26 cellular contexts compared by ENCODE assay signal in genomic region chr4:112908511-112908910, GRCh38.
A peak's percentile ranks its signal among the peaks of the same experiment; 100 is the strongest.
DNase-seq lines count a peak whose midpoint lies in the region; ATAC-seq, FAIRE-seq and TF ChIP-seq lines count a peak whose summit lies in the region.
"Had no signal": no experiment of that assay in that cellular context is flagged by ENCODE, and none has a peak within 500 bp of the region (broad histone marks: within the 10 kb centered on the region; RNA-seq: fewer than 3 reads in every experiment).

No MANE protein-coding gene starts in this region.

- POLR2A ChIA-PET in endothelial cell of umbilical vein (lab: Charles Lee), result no interaction called here

- no peak overlapping the region for H4K91ac ChIP-seq in neuronal stem cell (ENCODE audit: low read depth, low read length, poor library complexity)

- no CpG with 5 or more reads among the region's 1 CpG for WGBS in neuronal stem cell (ENCODE audit: extremely low coverage in 2 of 2, insufficient read length in 2 of 2, insufficient replicate concordance in 1 of 2), 2 donors

- H3K23ac ChIP-seq in neuronal stem cell (ENCODE audit: low read depth, low read length, poor library complexity), result no peak overlapping the region

- in situ Hi-C loops in brain microvascular endothelial cell (cut with HindIII; ENCODE audit: low pct_ligation_motif_present, low sequenced_read_pairs), result no loop called here

- no TSS peak for BruUV-seq in endothelial cell of umbilical vein (replicated peaks; lab: Mats Ljungman, UMichigan)

- no peak for TF ChIP-seq CTCF in GM23338 (conservative IDR thresholded peaks at IDR 0.05; ENCODE audit: low read depth in 2 of 2)
- no peak for TF ChIP-seq CTCF in endothelial cell of umbilical vein (IDR thresholded peaks at IDR 0.05; ENCODE audit: extremely low read depth in 1 of 2, insufficient read depth in 1 of 2, low read depth in 1 of 2, low read length in 2 of 2)
- TF ChIP-seq CTCF in brain microvascular endothelial cell (IDR thresholded peaks at IDR 0.05; ENCODE audit: low read depth, low read length, missing control alignments), result no peak

- H2BK5ac ChIP-seq in neuronal stem cell (ENCODE audit: low read length), result no peak overlapping the region

- no peaks in the 10 kb centered on the region for H3K9me1 ChIP-seq in endothelial cell of umbilical vein (replicated peaks; ENCODE audit: control insufficient read depth, extremely low read depth, insufficient read depth, low read length)

- H3K4me2 ChIP-seq in GM23338, result no peak overlapping the region
- H3K4me2 ChIP-seq in endothelial cell of umbilical vein (ENCODE audit: insufficient read depth, low read length), result no peak overlapping the region
- H3K4me2 ChIP-seq in neuronal stem cell (ENCODE audit: insufficient read depth, low read length, poor library complexity, severe bottlenecking), result no peak overlapping the region
- H3K4me2 ChIP-seq: KMS-11 had no signal

- H2BK120ac ChIP-seq in neuronal stem cell (ENCODE audit: low read depth, low read length), result no peak overlapping the region

- TF ChIP-seq POLR2A in endothelial cell of umbilical vein (IDR thresholded peaks at IDR 0.05; ENCODE audit: low read depth, low read length), result no peak

- no peak overlapping the region for H2BK12ac ChIP-seq in neuronal stem cell (ENCODE audit: low read length)

- H3K79me2 ChIP-seq in GM23338 (replicated peaks; ENCODE audit: insufficient read depth), result no peaks in the 10 kb centered on the region
- no peaks in the 10 kb centered on the region for H3K79me2 ChIP-seq in endothelial cell of umbilical vein (ENCODE audit: control insufficient read depth, insufficient read depth, low read length)

- no peak overlapping the region for H3K18ac ChIP-seq in neuronal stem cell (ENCODE audit: low read length)

- H3F3A ChIP-seq in GM23338 (replicated peaks; ENCODE audit: low read depth), result no peaks in the 10 kb centered on the region

- H3K4me3 Mint-ChIP-seq in GM23338, result no peak overlapping the region
- H3K4me3 Mint-ChIP-seq: activated B cell treated with CpG ODN at 0.5 μM for 24 hours; activated CD4-positive, alpha-beta memory T cell treated with anti-CD3 and anti-CD28 coated beads for 36 hours; activated naive CD8-positive, alpha-beta T cell; CD4-positive, alpha-beta T cell; type B pancreatic cell had no signal

- no peak overlapping the region for H3K27ac Mint-ChIP-seq in GM23338
- H3K27ac Mint-ChIP-seq: activated B cell treated with CpG ODN at 0.5 μM for 24 hours; activated CD4-positive, alpha-beta memory T cell treated with anti-CD3 and anti-CD28 coated beads for 36 hours; activated naive CD8-positive, alpha-beta T cell; activated T-helper 2 cell treated with anti-CD3 and anti-CD28 coated beads, Interferon-gamma antibody, Interleukin-2, Interleukin-4, amounts not matched to agents 10 μg/mL and 5 μg/mL and 100 μg/mL, durations not matched to agents 14 hours and 24 hours and 36 hours; CD4-positive, alpha-beta T cell; type B pancreatic cell had no signal

- no peaks in the 10 kb centered on the region for H3K27me3 ChIP-seq in GM23338 (ENCODE audit: insufficient read depth)
- H3K27me3 ChIP-seq in endothelial cell of umbilical vein (ENCODE audit: control insufficient read depth in 2 of 2, insufficient read depth in 2 of 2, low read length in 2 of 2), result no peaks in the 10 kb centered on the region
- H3K27me3 ChIP-seq in neuronal stem cell (ENCODE audit: control insufficient read depth in 3 of 3, insufficient read depth in 3 of 3, low read depth in 1 of 3, low read length in 3 of 3), result no peaks in the 10 kb centered on the region
- H3K27me3 ChIP-seq in brain microvascular endothelial cell (replicated peaks), result no peaks in the 10 kb centered on the region
- H3K27me3 ChIP-seq: ascending aorta had no signal

- H4K8ac ChIP-seq in neuronal stem cell (ENCODE audit: low read depth, low read length), result no peak overlapping the region

- H3K4ac ChIP-seq in neuronal stem cell (ENCODE audit: low read length), result no peak overlapping the region

- H3K9me3 ChIP-seq in endothelial cell of umbilical vein (replicated peaks; ENCODE audit: control insufficient read depth, insufficient read depth, low read length) (no peaks in the 10 kb centered on the region), neuronal stem cell (replicated peaks in 1 of 2; ENCODE audit: control insufficient read depth in 2 of 2, insufficient read depth in 1 of 2, low read depth in 1 of 2, low read length in 2 of 2) (no peaks in the 10 kb centered on the region)
- H3K9me3 ChIP-seq: ascending aorta, neutrophil had no signal

- DNase-seq in GM23338 (ENCODE audit: low spot score) (peak; percentile 26), NCI-H69 (lab: John Stamatoyannopoulos, UW) (peak; percentile 9), endothelial cell of umbilical vein (ENCODE audit: low read depth, low spot score) (no peak), neuronal stem cell (ENCODE audit: low spot score) (no peak), brain microvascular endothelial cell (no peak), HuH-7.5 (ENCODE audit: low spot score) (no peak)
- DNase-seq: activated B cell treated with CpG ODN at 0.5 μM for 24 hours; activated CD4-positive, alpha-beta memory T cell treated with anti-CD3 and anti-CD28 coated beads for 36 hours; CD4-positive, alpha-beta T cell; effector CD4-positive, alpha-beta T cell; GOT3; NCI-H1048; NCI-H2081; NCI-H345; stimulated activated CD4-positive, alpha-beta T cell treated with anti-CD3 and anti-CD28 coated beads, Interleukin-2, amount 100 ng/mL, for 24 hours had no signal

- no peaks in the 10 kb centered on the region for H3K9me2 ChIP-seq in GM23338 (ENCODE audit: insufficient read depth)

- H3K36me3 ChIP-seq in GM23338 (ENCODE audit: insufficient read depth) (no peaks in the 10 kb centered on the region), endothelial cell of umbilical vein (ENCODE audit: control insufficient read depth in 2 of 2, extremely low read depth in 1 of 2, insufficient read depth in 2 of 2, low read length in 2 of 2) (no peaks in the 10 kb centered on the region), neuronal stem cell (replicated peaks in 1 of 2; ENCODE audit: control insufficient read depth in 2 of 2, insufficient read depth in 2 of 2, low read length in 2 of 2) (peaks cover 0 to 2% of the 10 kb centered on the region in 2 donors), brain microvascular endothelial cell (replicated peaks) (no peaks in the 10 kb centered on the region)
- H3K36me3 ChIP-seq: ascending aorta, neutrophil had no signal

- H3K4me1 Mint-ChIP-seq in GM23338, result peaks cover 21% of the 10 kb centered on the region

- H3K4me1 ChIP-seq in GM23338 (ENCODE audit: insufficient read depth), result peaks cover 4% of the 10 kb centered on the region; the same call in 1 of the 2 replicates
- peaks cover 6% of the 10 kb centered on the region for H3K4me1 ChIP-seq in endothelial cell of umbilical vein (ENCODE audit: control insufficient read depth, extremely low read depth, insufficient read depth, low read length)
- H3K4me1 ChIP-seq in neuronal stem cell (ENCODE audit: control insufficient read depth in 2 of 2, insufficient read depth in 1 of 2, low read depth in 1 of 2, low read length in 2 of 2), result peaks cover 0 to 4% of the 10 kb centered on the region in 2 donors

- H3K4me3 ChIP-seq in GM23338 (no peak overlapping the region), endothelial cell of umbilical vein (replicated peaks in 1 of 3; ENCODE audit: insufficient read depth in 1 of 3, low read depth in 1 of 3, low read length in 3 of 3) (no peak overlapping the region), neuronal stem cell (ENCODE audit: low read length in 2 of 2) (no peak overlapping the region), brain microvascular endothelial cell (ENCODE audit: low read depth, low read length) (no peak overlapping the region)
- H3K4me3 ChIP-seq: ascending aorta, skin epidermis had no signal

- H3K27me3 Mint-ChIP-seq in GM23338 (ENCODE audit: insufficient read depth, low read depth, poor library complexity), result no peaks in the 10 kb centered on the region
- H3K27me3 Mint-ChIP-seq: activated B cell treated with CpG ODN at 0.5 μM for 24 hours, type B pancreatic cell had no signal

- dilution Hi-C loops in endothelial cell of umbilical vein (cut with MboI; ENCODE audit: extremely low pct_ligation_motif_present, low sequenced_read_pairs), result no loop called here

- H3K9ac ChIP-seq in endothelial cell of umbilical vein (replicated peaks; ENCODE audit: extremely low read depth, insufficient read depth, low read length), result no peak overlapping the region
- H3K9ac ChIP-seq in neuronal stem cell (ENCODE audit: low read depth, low read length, poor library complexity), result no peak overlapping the region
- H3K9ac ChIP-seq: KMS-11 had no signal

- H2AFZ ChIP-seq in GM23338 (no peak overlapping the region), endothelial cell of umbilical vein (ENCODE audit: low read depth, low read length) (no peak overlapping the region), neuronal stem cell (ENCODE audit: low read length) (peak overlapping the region; percentile 11)

- no peak overlapping the region for H3K27ac ChIP-seq in GM23338 (ENCODE audit: low read depth)
- no peak overlapping the region for H3K27ac ChIP-seq in endothelial cell of umbilical vein (ENCODE audit: insufficient read depth, low read depth, low read length)
- no peak overlapping the region for H3K27ac ChIP-seq in neuronal stem cell (replicated peaks; ENCODE audit: low read length)
- no peak overlapping the region for H3K27ac ChIP-seq in brain microvascular endothelial cell
- H3K27ac ChIP-seq: ascending aorta, KMS-11, neutrophil, skin epidermis had no signal

- H2BK15ac ChIP-seq in neuronal stem cell (ENCODE audit: low read length), result no peak overlapping the region

- H3K14ac ChIP-seq in neuronal stem cell (ENCODE audit: low read length), result no peak overlapping the region

- H3K36me3 Mint-ChIP-seq in GM23338 (ENCODE audit: low read depth), result no peaks in the 10 kb centered on the region; the same call in 2 of the 3 replicates
- H3K36me3 Mint-ChIP-seq: activated CD4-positive, alpha-beta memory T cell treated with anti-CD3 and anti-CD28 coated beads for 36 hours; activated naive CD8-positive, alpha-beta T cell; type B pancreatic cell had no signal

- CTCF ChIA-PET in endothelial cell of umbilical vein (lab: Charles Lee), result no interaction called here

- intact Hi-C loops in endothelial cell of umbilical vein (cut with micrococcal nuclease), result no loop called here

- no peaks in the 10 kb centered on the region for H3K9me3 Mint-ChIP-seq in GM23338
- H3K9me3 Mint-ChIP-seq: activated B cell treated with CpG ODN at 0.5 μM for 24 hours; activated CD4-positive, alpha-beta memory T cell treated with anti-CD3 and anti-CD28 coated beads for 36 hours; activated T-helper 2 cell treated with anti-CD3 and anti-CD28 coated beads, Interferon-gamma antibody, Interleukin-2, Interleukin-4, amounts not matched to agents 10 μg/mL and 5 μg/mL and 100 μg/mL, durations not matched to agents 14 hours and 24 hours and 36 hours; CD4-positive, alpha-beta T cell; type B pancreatic cell had no signal

- no peak for FAIRE-seq in endothelial cell of umbilical vein (lab: Jason Lieb, UNC)
- FAIRE-seq: G401.6 had no signal

- no peaks in the 10 kb centered on the region for H3K79me1 ChIP-seq in neuronal stem cell (ENCODE audit: low read depth, low read length)

- ATAC-seq in GM23338 (no peak), HG03432 (IDR thresholded peaks at IDR 0.05; ENCODE audit: unreplicated experiment) (no peak)
- ATAC-seq: esophagus mucosa, Right ventricle myocardium inferior had no signal

- no peak overlapping the region for H2AK5ac ChIP-seq in neuronal stem cell (ENCODE audit: low read depth, low read length)

- H4K20me1 ChIP-seq in GM23338 (replicated peaks; ENCODE audit: insufficient read depth), result no peaks in the 10 kb centered on the region
- H4K20me1 ChIP-seq in endothelial cell of umbilical vein (replicated peaks; ENCODE audit: control insufficient read depth, extremely low read depth, insufficient read depth, low read length), result no peaks in the 10 kb centered on the region

Comparison
In these comparisons a context has a peak if more than half of its experiments do, and no peak if none do; other contexts are left out.
1. DNase-seq: peak in GM23338 (single experiment) and NCI-H69 (single experiment); none in endothelial cell of umbilical vein (single experiment), neuronal stem cell (single experiment), brain microvascular endothelial cell (single experiment) and HuH-7.5 (single experiment).